ENCODE assay signal across 18 cellular contexts in the genomic region with DNA sequence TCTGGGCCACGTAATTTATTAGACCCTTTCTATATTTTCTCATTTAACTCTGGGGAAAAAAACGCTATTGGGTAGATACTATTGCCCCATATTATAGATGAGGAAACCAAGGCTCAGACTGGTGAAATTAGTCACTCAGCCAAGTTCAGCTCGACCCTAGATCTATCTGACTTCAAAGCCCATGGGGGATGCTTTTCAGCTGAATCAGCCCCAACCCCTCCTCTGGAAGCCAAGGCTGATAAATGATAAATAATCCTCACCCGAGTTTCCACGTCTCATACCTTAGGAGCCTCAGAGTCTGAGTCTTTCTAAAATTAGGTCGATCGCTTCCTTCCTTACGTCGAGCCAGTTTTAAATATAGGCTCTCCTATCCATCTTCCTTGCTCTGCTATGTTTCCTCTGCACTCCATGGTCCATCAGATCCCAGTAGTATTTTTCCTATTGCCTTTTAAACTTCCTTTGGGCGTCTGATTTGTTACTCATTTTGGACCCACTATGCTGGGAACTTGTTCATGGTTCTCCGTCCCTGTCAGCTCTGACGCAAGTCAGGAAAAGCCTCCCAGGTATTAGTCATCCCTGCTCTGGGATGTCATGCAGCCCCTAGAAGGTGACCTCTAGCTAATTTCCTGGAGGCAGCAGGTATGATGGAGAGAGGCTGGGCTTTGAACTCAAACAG.
DNase-seq lines count a peak whose midpoint lies in the region; ATAC-seq, FAIRE-seq and TF ChIP-seq lines count a peak whose summit lies in the region.
"Had no signal": no experiment of that assay in that cellular context is flagged by ENCODE, and none has a peak within 500 bp of the region (broad histone marks: within the 10 kb centered on the region; RNA-seq: fewer than 3 reads in every experiment).

No MANE protein-coding gene starts in this region.

- H3K9me3 ChIP-seq in A549, result no peaks in the 10 kb centered on the region

- no peak for TF ChIP-seq POLR2A in A549 (IDR thresholded peaks at IDR 0.05; ENCODE audit: low read length)

- no peaks in the 10 kb centered on the region for H3K36me3 ChIP-seq in brain microvascular endothelial cell (replicated peaks)
- no peaks in the 10 kb centered on the region for H3K36me3 ChIP-seq in kidney epithelial cell (ENCODE audit: control insufficient read depth, insufficient read depth, low read length)

- WGBS in A549 (ENCODE audit: missing lambda C conversion rate), result 32% methylated on average over 12 of the region's 12 CpGs

- peak; percentile 66 to 67 for DNase-seq in A549 (ENCODE audit: low read depth in 1 of 2, low spot score in 1 of 2)
- peak; percentile 27 for DNase-seq in HTR-8/SVneo (ENCODE audit: insufficient read length, low spot score)
- DNase-seq in brain microvascular endothelial cell, result peak; percentile 58
- peak; percentile 52 for DNase-seq in kidney epithelial cell (ENCODE audit: low read depth)
- no peak for DNase-seq in SKM-1 treated with dmso at 0.1 percent for 144 hours (lab: John Stamatoyannopoulos, UW; ENCODE audit: unreplicated experiment)
- no peak for DNase-seq in stimulated activated CD4-positive, alpha-beta T cell treated with anti-CD3 and anti-CD28 coated beads, Interleukin-15, amount 100 ng/mL, for 24 hours
- no peak for DNase-seq in globus pallidus (ENCODE audit: low spot score)
- no peak for DNase-seq in GM20000 (ENCODE audit: low spot score)
- DNase-seq: activated CD4-positive, alpha-beta T cell treated with anti-CD3 and anti-CD28 coated beads, Interleukin-2, amount 50 U/mL, for 4 hours; anterior cingulate cortex; DMS79 treated with DMSO at 0.1 percent for 48 hours; effector CD4-positive, alpha-beta T cell; H9; hippocampal formation; midbrain; NCI-H1048; T-helper 2 cell had no signal

- H3K4me2 ChIP-seq in A549, result peak overlapping the region; percentile 60

- FAIRE-seq in A549 (lab: Jason Lieb, UNC), result no peak
- FAIRE-seq in HTR-8/SVneo (lab: Jason Lieb, UNC), result no peak

- peaks cover 31% of the 10 kb centered on the region for H3K4me1 ChIP-seq in A549
- H3K4me1 ChIP-seq: parathyroid adenoma had no signal

- in situ Hi-C loops in brain microvascular endothelial cell (cut with HindIII; ENCODE audit: low pct_ligation_motif_present, low sequenced_read_pairs), result no loop called here

- TF ChIP-seq EP300 in A549 (IDR thresholded peaks at IDR 0.05), result 0 out of 5 replicates have a peak, but pooled peaks of 1 of the 2 experiments have one; percentile 26

- ATAC-seq in A549, result peak; percentile 89

- no peak overlapping the region for H3K4me3 ChIP-seq in A549
- H3K4me3 ChIP-seq in brain microvascular endothelial cell (ENCODE audit: low read depth, low read length), result no peak overlapping the region
- H3K4me3 ChIP-seq in kidney epithelial cell (ENCODE audit: low read depth, low read length), result no peak overlapping the region

- H3K27me3 ChIP-seq in brain microvascular endothelial cell (replicated peaks), result no peaks in the 10 kb centered on the region
- no peaks in the 10 kb centered on the region for H3K27me3 ChIP-seq in kidney epithelial cell (ENCODE audit: control insufficient read depth, insufficient read depth, low read length)

- no peak for TF ChIP-seq RAD21 in A549 (conservative IDR thresholded peaks at IDR 0.05 in 1 of 2, IDR thresholded peaks at IDR 0.05 in 1 of 2)

- TF ChIP-seq CTCF in A549 (IDR thresholded peaks at IDR 0.05), result no peak
- no peak for TF ChIP-seq CTCF in brain microvascular endothelial cell (IDR thresholded peaks at IDR 0.05; ENCODE audit: low read depth, low read length, missing control alignments)
- TF ChIP-seq CTCF in kidney epithelial cell (IDR thresholded peaks at IDR 0.05; ENCODE audit: insufficient read depth, low read length, poor library complexity, severe bottlenecking), result no peak
- TF ChIP-seq CTCF in GM20000 (IDR thresholded peaks at IDR 0.05; ENCODE audit: extremely low read depth, missing control alignments), result no peak

- H3K27ac ChIP-seq in A549, result peak overlapping the region; percentile 68 to 82
- no peak overlapping the region for H3K27ac ChIP-seq in brain microvascular endothelial cell

- POLR2A ChIA-PET in A549 (lab: Yijun Ruan, JAX), result no interaction called here

- CTCF ChIA-PET in A549 (lab: Yijun Ruan, JAX), result no interaction called here

TF ChIP-seq in A549, 52 proteins besides CTCF, POLR2A, EP300 and RAD21:
- no peak for TF ChIP-seq TFCP2L1 (CRISPR knock-in tag; IDR thresholded peaks at IDR 0.05)
- no peak for TF ChIP-seq BHLHE40 (IDR thresholded peaks at IDR 0.05; ENCODE audit: low read depth, low read length)
- TF ChIP-seq NPAS2 (CRISPR knock-in tag; IDR thresholded peaks at IDR 0.05; ENCODE audit: borderline replicate concordance), result no peak
- TF ChIP-seq ESRRA (IDR thresholded peaks at IDR 0.05; ENCODE audit: borderline replicate concordance, low read length), result peak; percentile 81; the same call in 1 of the 2 replicates
- peak in 1 of 2 experiments; percentile 44; a peak in 2 of 5 replicates for TF ChIP-seq JUN (IDR thresholded peaks at IDR 0.05)
- no peak for TF ChIP-seq RFX5 (IDR thresholded peaks at IDR 0.05)
- TF ChIP-seq RCOR1 (IDR thresholded peaks at IDR 0.05; ENCODE audit: low read depth, low read length), result no peak
- no peak for TF ChIP-seq FOSL2 (IDR thresholded peaks at IDR 0.05)
- TF ChIP-seq FOSL2 (CRISPR knock-in tag; IDR thresholded peaks at IDR 0.05), result peak; percentile 70; the same call in 1 of the 2 replicates
- TF ChIP-seq, protein P1, sequence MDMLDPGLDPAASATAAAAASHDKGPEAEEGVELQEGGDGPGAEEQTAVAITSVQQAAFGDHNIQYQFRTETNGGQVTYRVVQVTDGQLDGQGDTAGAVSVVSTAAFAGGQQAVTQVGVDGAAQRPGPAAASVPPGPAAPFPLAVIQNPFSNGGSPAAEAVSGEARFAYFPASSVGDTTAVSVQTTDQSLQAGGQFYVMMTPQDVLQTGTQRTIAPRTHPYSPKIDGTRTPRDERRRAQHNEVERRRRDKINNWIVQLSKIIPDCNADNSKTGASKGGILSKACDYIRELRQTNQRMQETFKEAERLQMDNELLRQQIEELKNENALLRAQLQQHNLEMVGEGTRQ (IDR thresholded peaks at IDR 0.05), result no peak
- TF ChIP-seq HOXB5 (CRISPR knock-in tag; IDR thresholded peaks at IDR 0.05), result no peak
- no peak for TF ChIP-seq ZSCAN20 (CRISPR knock-in tag; IDR thresholded peaks at IDR 0.05)
- TF ChIP-seq ZFP36 (IDR thresholded peaks at IDR 0.05; ENCODE audit: borderline replicate concordance, partially characterized antibody), result no peak
- no peak for TF ChIP-seq MAZ (IDR thresholded peaks at IDR 0.05; ENCODE audit: borderline replicate concordance, low read depth, low read length)
- TF ChIP-seq, protein P2, sequence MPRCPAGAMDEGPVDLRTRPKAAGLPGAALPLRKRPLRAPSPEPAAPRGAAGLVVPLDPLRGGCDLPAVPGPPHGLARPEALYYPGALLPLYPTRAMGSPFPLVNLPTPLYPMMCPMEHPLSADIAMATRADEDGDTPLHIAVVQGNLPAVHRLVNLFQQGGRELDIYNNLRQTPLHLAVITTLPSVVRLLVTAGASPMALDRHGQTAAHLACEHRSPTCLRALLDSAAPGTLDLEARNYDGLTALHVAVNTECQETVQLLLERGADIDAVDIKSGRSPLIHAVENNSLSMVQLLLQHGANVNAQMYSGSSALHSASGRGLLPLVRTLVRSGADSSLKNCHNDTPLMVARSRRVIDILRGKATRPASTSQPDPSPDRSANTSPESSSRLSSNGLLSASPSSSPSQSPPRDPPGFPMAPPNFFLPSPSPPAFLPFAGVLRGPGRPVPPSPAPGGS (IDR thresholded peaks at IDR 0.05), result no peak
- TF ChIP-seq SREBF2 (IDR thresholded peaks at IDR 0.05), result no peak
- TF ChIP-seq PHF8 (IDR thresholded peaks at IDR 0.05; ENCODE audit: borderline replicate concordance, low read depth), result no peak
- TF ChIP-seq, protein P3, sequence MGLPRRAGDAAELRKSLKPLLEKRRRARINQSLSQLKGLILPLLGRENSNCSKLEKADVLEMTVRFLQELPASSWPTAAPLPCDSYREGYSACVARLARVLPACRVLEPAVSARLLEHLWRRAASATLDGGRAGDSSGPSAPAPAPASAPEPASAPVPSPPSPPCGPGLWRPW (IDR thresholded peaks at IDR 0.05), result no peak
- TF ChIP-seq MYC (IDR thresholded peaks at IDR 0.05; ENCODE audit: borderline replicate concordance, low read length), result no peak
- no peak for TF ChIP-seq RNF2 (IDR thresholded peaks at IDR 0.05; ENCODE audit: borderline replicate concordance, low read depth)
- TF ChIP-seq, protein P4, sequence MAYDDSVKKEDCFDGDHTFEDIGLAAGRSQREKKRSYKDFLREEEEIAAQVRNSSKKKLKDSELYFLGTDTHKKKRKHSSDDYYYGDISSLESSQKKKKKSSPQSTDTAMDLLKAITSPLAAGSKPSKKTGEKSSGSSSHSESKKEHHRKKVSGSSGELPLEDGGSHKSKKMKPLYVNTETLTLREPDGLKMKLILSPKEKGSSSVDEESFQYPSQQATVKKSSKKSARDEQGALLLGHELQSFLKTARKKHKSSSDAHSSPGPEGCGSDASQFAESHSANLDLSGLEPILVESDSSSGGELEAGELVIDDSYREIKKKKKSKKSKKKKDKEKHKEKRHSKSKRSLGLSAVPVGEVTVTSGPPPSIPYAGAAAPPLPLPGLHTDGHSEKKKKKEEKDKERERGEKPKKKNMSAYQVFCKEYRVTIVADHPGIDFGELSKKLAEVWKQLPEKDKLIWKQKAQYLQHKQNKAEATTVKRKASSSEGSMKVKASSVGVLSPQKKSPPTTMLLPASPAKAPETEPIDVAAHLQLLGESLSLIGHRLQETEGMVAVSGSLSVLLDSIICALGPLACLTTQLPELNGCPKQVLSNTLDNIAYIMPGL (CRISPR knock-in tag; IDR thresholded peaks at IDR 0.05; ENCODE audit: borderline replicate concordance), result no peak
- peak; percentile 28; the same call in 1 of the 2 replicates for TF ChIP-seq JUNB (IDR thresholded peaks at IDR 0.05)
- peak in 1 of 2 experiments; percentile 56; a peak in 1 of 4 replicates for TF ChIP-seq CEBPB (IDR thresholded peaks at IDR 0.05)
- TF ChIP-seq EHF (CRISPR knock-in tag; IDR thresholded peaks at IDR 0.05), result no peak
TF ChIP-seq in A549: peak in this region for 5.

Comparison
In these comparisons a context has a peak if more than half of its experiments do, and no peak if none do; other contexts are left out.
1. DNase-seq: peak in A549 (2 of 2), HTR-8/SVneo (single experiment), brain microvascular endothelial cell (single experiment) and kidney epithelial cell (single experiment); none in SKM-1 treated with dmso at 0.1 percent for 144 hours (single experiment), stimulated activated CD4-positive, alpha-beta T cell treated with anti-CD3 and anti-CD28 coated beads, Interleukin-15, amount 100 ng/mL, for 24 hours (single experiment), globus pallidus (single experiment) and GM20000 (single experiment).